ENCODE assay signal across 16 cellular contexts in the genomic region with DNA sequence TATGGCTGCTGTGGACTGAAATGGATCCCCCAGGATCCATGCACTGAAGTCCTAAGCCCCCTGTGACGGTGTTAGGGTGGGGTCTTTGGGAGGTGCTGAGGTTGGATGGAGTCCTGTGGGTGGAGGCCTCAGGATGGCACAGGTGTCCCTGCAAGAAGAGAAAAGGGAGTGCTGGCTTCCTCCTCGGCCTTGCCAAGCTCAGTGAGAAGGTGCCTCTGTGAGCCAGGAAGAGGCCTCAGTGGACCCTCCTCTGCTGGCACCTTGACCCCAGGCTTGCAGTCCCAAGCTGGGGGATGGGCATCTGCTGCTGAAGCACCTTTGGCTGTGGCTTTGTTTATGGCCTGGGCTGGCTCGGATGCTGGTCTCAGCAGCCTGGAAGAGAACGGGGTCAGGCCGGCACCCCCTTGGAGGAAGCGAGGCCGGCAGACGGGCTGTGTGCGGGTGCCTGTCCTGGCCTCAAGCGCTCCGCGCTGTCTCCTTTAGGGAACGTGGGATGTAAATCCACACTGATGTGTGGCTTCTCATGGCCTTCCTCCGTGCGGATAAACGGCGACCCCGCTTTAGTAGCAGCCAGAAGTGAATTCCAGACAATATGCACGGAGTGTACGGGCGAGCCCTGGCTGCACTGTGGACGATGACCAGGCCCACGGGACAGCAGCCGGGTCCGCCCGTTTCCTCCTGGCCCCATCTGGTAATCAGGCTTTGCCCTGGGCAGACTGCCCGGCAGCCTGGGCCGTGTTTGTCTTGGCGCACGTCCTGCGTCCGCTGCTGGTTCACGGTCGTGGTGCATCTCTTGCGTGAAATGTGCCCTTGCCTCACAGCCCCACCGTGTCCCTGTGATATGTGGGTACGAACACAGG.
DNase-seq lines count a peak whose midpoint lies in the region; ATAC-seq, FAIRE-seq and TF ChIP-seq lines count a peak whose summit lies in the region.
"Had no signal": no experiment of that assay in that cellular context is flagged by ENCODE, and none has a peak within 500 bp of the region (broad histone marks: within the 10 kb centered on the region; RNA-seq: fewer than 3 reads in every experiment).

No MANE protein-coding gene starts in this region.

- H3K79me2 ChIP-seq in endothelial cell of umbilical vein (ENCODE audit: control insufficient read depth, insufficient read depth, low read length) (no peaks in the 10 kb centered on the region), MM.1S (ENCODE audit: low read length) (no peaks in the 10 kb centered on the region)

- H3K4me1 ChIP-seq in endothelial cell of umbilical vein (ENCODE audit: control insufficient read depth, extremely low read depth, insufficient read depth, low read length) (peaks cover 25% of the 10 kb centered on the region), lower lobe of right lung (peaks cover 7% of the 10 kb centered on the region), upper lobe of left lung (peaks cover 6 to 18% (median 11%) of the 10 kb centered on the region in 4 donors), MM.1S (ENCODE audit: low read length) (no peaks in the 10 kb centered on the region)

- peak overlapping the region; percentile 88 for H3K27ac ChIP-seq in endothelial cell of umbilical vein (ENCODE audit: insufficient read depth, low read depth, low read length)
- peak overlapping the region; percentile 68 for H3K27ac ChIP-seq in lower lobe of right lung
- H3K27ac ChIP-seq in upper lobe of left lung, result peak overlapping the region; percentile 36 to 73 (median 70)
- H3K27ac ChIP-seq in MM.1S (ENCODE audit: low read length), result no peak overlapping the region
- H3K27ac ChIP-seq: neutrophil had no signal

- dilution Hi-C loops in endothelial cell of umbilical vein (cut with MboI; ENCODE audit: extremely low pct_ligation_motif_present, low sequenced_read_pairs), result no loop called here

- H3K9ac ChIP-seq in endothelial cell of umbilical vein (replicated peaks; ENCODE audit: extremely low read depth, insufficient read depth, low read length), result peak overlapping the region; percentile 32
- no peak overlapping the region for H3K9ac ChIP-seq in MM.1S (ENCODE audit: low read length)

- H3K27me3 ChIP-seq in endothelial cell of umbilical vein (ENCODE audit: control insufficient read depth in 2 of 2, insufficient read depth in 2 of 2, low read length in 2 of 2), result no peaks in the 10 kb centered on the region
- peaks cover 7% of the 10 kb centered on the region for H3K27me3 ChIP-seq in lower lobe of right lung (ENCODE audit: low read depth)
- H3K27me3 ChIP-seq in upper lobe of left lung, result no peaks in the 10 kb centered on the region
- H3K27me3 ChIP-seq in MM.1S (replicated peaks; ENCODE audit: insufficient read depth, low read length), result no peaks in the 10 kb centered on the region; the same call in 1 of the 2 replicates
- H3K27me3 ChIP-seq: neutrophil had no signal

- peak in 2 of 4 donors; percentile 71 to 74 for TF ChIP-seq EP300 in upper lobe of left lung (IDR thresholded peaks at IDR 0.05)

- no peak for TF ChIP-seq CTCF in endothelial cell of umbilical vein (IDR thresholded peaks at IDR 0.05; ENCODE audit: extremely low read depth in 1 of 2, insufficient read depth in 1 of 2, low read depth in 1 of 2, low read length in 2 of 2)
- TF ChIP-seq CTCF in lower lobe of right lung (IDR thresholded peaks at IDR 0.05), result no peak
- TF ChIP-seq CTCF in upper lobe of left lung (IDR thresholded peaks at IDR 0.05), result peak in 1 of 6 experiments; percentile 37
- TF ChIP-seq CTCF in MM.1S (IDR thresholded peaks at IDR 0.05; ENCODE audit: low read length), result no peak

- no peaks in the 10 kb centered on the region for H3F3A ChIP-seq in MM.1S (ENCODE audit: insufficient read depth, low read length)

- no TSS peak for BruUV-seq in endothelial cell of umbilical vein (replicated peaks; lab: Mats Ljungman, UMichigan)

- no peak for FAIRE-seq in endothelial cell of umbilical vein (lab: Jason Lieb, UNC)
- FAIRE-seq: G401.6, TTC549 had no signal

- H3K4me3 ChIP-seq in endothelial cell of umbilical vein (replicated peaks in 1 of 3; ENCODE audit: insufficient read depth in 1 of 3, low read depth in 1 of 3, low read length in 3 of 3), result no peak overlapping the region
- no peak overlapping the region for H3K4me3 ChIP-seq in lower lobe of right lung
- H3K4me3 ChIP-seq in upper lobe of left lung, result no peak overlapping the region
- H3K4me3 ChIP-seq in MM.1S (ENCODE audit: low read length), result no peak overlapping the region

- POLR2A ChIA-PET in endothelial cell of umbilical vein (lab: Charles Lee), result interaction anchor here (1.4 kb wide), 1 partner anchor 82 kb away, joined by 5 read pairs; no protein-coding TSS in a partner anchor

- H3K9me1 ChIP-seq in endothelial cell of umbilical vein (replicated peaks; ENCODE audit: control insufficient read depth, extremely low read depth, insufficient read depth, low read length), result no peaks in the 10 kb centered on the region

- H2AFZ ChIP-seq in endothelial cell of umbilical vein (ENCODE audit: low read depth, low read length) (peak overlapping the region; percentile 36), MM.1S (ENCODE audit: low read length) (no peak overlapping the region)

- DNase-seq in NCI-H748 (lab: John Stamatoyannopoulos, UW; ENCODE audit: unreplicated experiment) (peak; percentile 60), NCI-H748 treated with DMSO at 0.1 percent for 48 hours (lab: John Stamatoyannopoulos, UW) (no peak), endothelial cell of umbilical vein (ENCODE audit: low read depth, low spot score) (peak; percentile 96), lower lobe of right lung (peak; percentile 75), upper lobe of left lung (peak; percentile 52 to 87), activated T-cell treated with anti-CD3 and anti-CD28 coated beads for 4 hours (no peak), MM.1S (no peak), NCI-H2107 treated with DMSO at 0.1 percent for 48 hours (lab: John Stamatoyannopoulos, UW; ENCODE audit: unreplicated experiment) (no peak)
- DNase-seq: ACHN; activated CD8-positive, alpha-beta memory T cell treated with anti-CD3 and anti-CD28 coated beads, Interleukin-2, amount 50 U/mL, for 4 hours; amygdala; NCI-H187; stimulated activated CD4-positive, alpha-beta T cell treated with anti-CD3 and anti-CD28 coated beads, Interleukin-4, amount 100 ng/mL, for 24 hours had no signal

- ATAC-seq in lower lobe of right lung, result peak; percentile 65 to 70
- peak; percentile 53 to 67 for ATAC-seq in upper lobe of left lung (ENCODE audit: low FRiP score in 2 of 2)

- H3K9me3 ChIP-seq in endothelial cell of umbilical vein (replicated peaks; ENCODE audit: control insufficient read depth, insufficient read depth, low read length) (no peaks in the 10 kb centered on the region), lower lobe of right lung (no peaks in the 10 kb centered on the region), upper lobe of left lung (no peaks in the 10 kb centered on the region), MM.1S (replicated peaks; ENCODE audit: insufficient read depth, low read length) (no peaks in the 10 kb centered on the region)
- H3K9me3 ChIP-seq: neutrophil had no signal

- WGBS in upper lobe of left lung, 2 donors, result 71 to 88% methylated on average over 17 to 37 of the region's 37 CpGs

- intact Hi-C loops in endothelial cell of umbilical vein (cut with micrococcal nuclease) (loop anchor here (1.0 to 10.0 kb wide), 11 partner anchors 10 to 373 kb away; partner anchors contain the start of genes FAM120B and PHF10), lower lobe of right lung (cut with DNase I) (no loop called here)

- H4K20me1 ChIP-seq in endothelial cell of umbilical vein (replicated peaks; ENCODE audit: control insufficient read depth, extremely low read depth, insufficient read depth, low read length) (no peaks in the 10 kb centered on the region), MM.1S (ENCODE audit: insufficient read depth, low read length) (no peaks in the 10 kb centered on the region)

- H3K4me2 ChIP-seq in endothelial cell of umbilical vein (ENCODE audit: insufficient read depth, low read length) (peak overlapping the region; percentile 31), MM.1S (ENCODE audit: low read depth, low read length) (no peak overlapping the region)

- H3K36me3 ChIP-seq in endothelial cell of umbilical vein (ENCODE audit: control insufficient read depth in 2 of 2, extremely low read depth in 1 of 2, insufficient read depth in 2 of 2, low read length in 2 of 2), result no peaks in the 10 kb centered on the region
- H3K36me3 ChIP-seq in lower lobe of right lung, result no peaks in the 10 kb centered on the region
- H3K36me3 ChIP-seq in upper lobe of left lung, result no peaks in the 10 kb centered on the region
- no peaks in the 10 kb centered on the region for H3K36me3 ChIP-seq in MM.1S (replicated peaks; ENCODE audit: insufficient read depth, low read length)
- H3K36me3 ChIP-seq: neutrophil had no signal

- CTCF ChIA-PET in endothelial cell of umbilical vein (lab: Charles Lee), result interaction anchor here (1.0 to 3.3 kb wide), 4 partner anchors 10 to 102 kb away, joined by 3 to 32 read pairs (median 7); no protein-coding TSS in a partner anchor

- TF ChIP-seq POLR2A in endothelial cell of umbilical vein (IDR thresholded peaks at IDR 0.05; ENCODE audit: low read depth, low read length) (peak; percentile 52), upper lobe of left lung (IDR thresholded peaks at IDR 0.05) (no peak)

- no peaks in the 10 kb centered on the region for H3K9me2 ChIP-seq in MM.1S (replicated peaks; ENCODE audit: insufficient read depth, low read length)

TF ChIP-seq in endothelial cell of umbilical vein, 7 proteins besides CTCF, POLR2A, EP300 and RAD21:
- TF ChIP-seq EZH2 (IDR thresholded peaks at IDR 0.05; ENCODE audit: borderline replicate concordance, low read depth, low read length, severe bottlenecking) (no peak), MYC (IDR thresholded peaks at IDR 0.05; ENCODE audit: low read depth, low read length) (peak; percentile 9), GATA2 (IDR thresholded peaks at IDR 0.05; ENCODE audit: insufficient read depth, insufficient read length, low read depth, low read length) (peak; percentile 89), FOS (IDR thresholded peaks at IDR 0.05; ENCODE audit: borderline replicate concordance, insufficient read depth, low read length) (peak; percentile 21), POLR2AphosphoS5 (IDR thresholded peaks at IDR 0.05; ENCODE audit: insufficient read depth, low read depth, low read length) (peak; percentile 95), JUN (IDR thresholded peaks at IDR 0.05; ENCODE audit: borderline replicate concordance, insufficient read depth, insufficient read length, low read depth) (peak; percentile 11), MAX (IDR thresholded peaks at IDR 0.05; ENCODE audit: insufficient read depth, insufficient read length) (no peak)
TF ChIP-seq in endothelial cell of umbilical vein: peak in this region for 5.

Comparison
In these comparisons a context has a peak if more than half of its experiments do, and no peak if none do; other contexts are left out.
1. DNase-seq: peak in NCI-H748 (single experiment), endothelial cell of umbilical vein (single experiment), lower lobe of right lung (single experiment) and upper lobe of left lung (2 of 2); none in NCI-H748 treated with DMSO at 0.1 percent for 48 hours (single experiment), activated T-cell treated with anti-CD3 and anti-CD28 coated beads for 4 hours (single experiment), MM.1S (single experiment) and NCI-H2107 treated with DMSO at 0.1 percent for 48 hours (single experiment).